Comparison of ENCODE assay signal across 18 cellular contexts in the genomic region with DNA sequence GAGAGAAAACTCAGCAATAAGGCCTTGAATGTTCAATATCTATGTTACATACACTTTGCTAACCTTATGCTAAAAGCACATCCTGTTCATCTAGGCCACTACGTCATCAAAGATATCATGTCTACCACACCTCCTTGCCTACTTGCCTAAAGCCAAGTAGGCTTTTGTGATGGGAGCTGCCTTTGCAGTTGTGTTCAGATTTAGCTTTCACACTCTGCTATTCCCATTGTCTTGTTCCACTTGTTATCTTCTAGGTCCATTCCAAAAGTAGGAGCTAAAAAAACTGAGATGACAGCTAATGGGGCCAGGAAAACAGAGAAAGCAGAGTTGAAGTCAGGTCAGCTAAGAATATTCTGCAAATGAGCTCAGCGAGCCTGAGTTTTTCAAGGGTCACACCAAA.
"Had no signal": no experiment of that assay in that cellular context is flagged by ENCODE, and none has a peak within 500 bp of the region (broad histone marks: within the 10 kb centered on the region; RNA-seq: fewer than 3 reads in every experiment).

No MANE protein-coding gene starts in this region.

- H3K9me3 ChIP-seq: gastrocnemius medialis, pancreas, sigmoid colon, stomach, thoracic aorta, transverse colon had no signal

- H3K27ac Mint-ChIP-seq: dendritic cell treated with granulocyte-macrophage colony-stimulating factor and Interleukin-4, amounts not matched to agents 40 ng/mL and 50 ng/mL, for 4 days; immature natural killer cell; naive thymus-derived CD4-positive, alpha-beta T cell; progenitor cell of endocrine pancreas had no signal

- H3K4me3 ChIP-seq: gastrocnemius medialis, pancreas, sigmoid colon, skin epidermis, stomach, thoracic aorta, transverse colon had no signal

- H3K36me3 Mint-ChIP-seq: brain; immature natural killer cell; naive thymus-derived CD4-positive, alpha-beta T cell had no signal

- H3K36me3 ChIP-seq: gastrocnemius medialis, pancreas, sigmoid colon, stomach, thoracic aorta, transverse colon had no signal

- H3K4me3 Mint-ChIP-seq: brain; dendritic cell treated with granulocyte-macrophage colony-stimulating factor and Interleukin-4, amounts not matched to agents 40 ng/mL and 50 ng/mL, for 4 days; immature natural killer cell; naive thymus-derived CD4-positive, alpha-beta T cell; neural crest cell had no signal

- H3K27me3 Mint-ChIP-seq: brain; dendritic cell treated with granulocyte-macrophage colony-stimulating factor and Interleukin-4, amounts not matched to agents 40 ng/mL and 50 ng/mL, for 4 days; progenitor cell of endocrine pancreas had no signal

- DNase-seq: gastrocnemius medialis; immature natural killer cell; mammary epithelial cell; naive thymus-derived CD4-positive, alpha-beta T cell; pancreas; sigmoid colon; stimulated activated CD4-positive, alpha-beta T cell treated with anti-CD3 and anti-CD28 coated beads, Interleukin-12 subunit alpha, Interleukin-12 subunit beta, amount 100 ng/mL, for 4 hours; stimulated activated naive CD4-positive, alpha-beta T cell; stomach; substantia nigra; transverse colon had no signal

- H3K4me1 Mint-ChIP-seq: immature natural killer cell; naive thymus-derived CD4-positive, alpha-beta T cell; neural crest cell had no signal

- H3K27ac ChIP-seq: pancreas, sigmoid colon, skin epidermis, stomach, thoracic aorta had no signal

- H3K9me3 Mint-ChIP-seq: brain; dendritic cell treated with granulocyte-macrophage colony-stimulating factor and Interleukin-4, amounts not matched to agents 40 ng/mL and 50 ng/mL, for 4 days; neural crest cell had no signal

- ATAC-seq: esophagus mucosa; gastrocnemius medialis; naive thymus-derived CD4-positive, alpha-beta T cell; pancreas had no signal

- H3K4me1 ChIP-seq: gastrocnemius medialis, pancreas, sigmoid colon, stomach had no signal

- H3K27me3 ChIP-seq: gastrocnemius medialis, pancreas, sigmoid colon, stomach, transverse colon had no signal
